In genomic region chr9:133151041-133151440, GRCh38 we compare ENCODE assay signal across 20 cellular contexts. TPM values are rescaled to one million over a fixed set of nuclear protein-coding genes. Genes with fewer than 3 reads are reported as not detected.
DNase-seq lines count a peak whose midpoint lies in the region; ATAC-seq and TF ChIP-seq lines count a peak whose summit lies in the region.
"Had no signal": no experiment of that assay in that cellular context is flagged by ENCODE, and none has a peak within 500 bp of the region (broad histone marks: within the 10 kb centered on the region; RNA-seq: fewer than 3 reads in every experiment).

No MANE protein-coding gene starts in this region.

- no peaks in the 10 kb centered on the region for H3K9me3 ChIP-seq in vagina
- H3K9me3 ChIP-seq: BE2C, testis had no signal

- H3K27ac Mint-ChIP-seq in natural killer cell (peak overlapping the region; percentile 30 to 58), naive B cell (peak overlapping the region in 5 of 6 donors; percentile 21 to 80 (median 47))
- H3K27ac Mint-ChIP-seq in natural killer cell treated with Interleukin-12 subunit alpha and Interleukin-12 subunit beta and Interleukin-15 and Interleukin-18, amount 100 ng/mL, for 72 hours, result no peak overlapping the region
- H3K27ac Mint-ChIP-seq in activated CD4-positive, alpha-beta memory T cell treated with anti-CD3 and anti-CD28 coated beads for 36 hours, result no peak overlapping the region
- H3K27ac Mint-ChIP-seq: activated T-cell treated with anti-CD3 and anti-CD28 coated beads, Interleukin-2, amount 50 U/mL, for 72 hours had no signal

- H3K4me3 Mint-ChIP-seq in natural killer cell (peak overlapping the region; percentile 47), naive B cell (peak overlapping the region; percentile 35 to 87 (median 57))
- no peak overlapping the region for H3K4me3 Mint-ChIP-seq in natural killer cell treated with Interleukin-12 subunit alpha and Interleukin-12 subunit beta and Interleukin-15 and Interleukin-18, amount 100 ng/mL, for 72 hours
- H3K4me3 Mint-ChIP-seq in activated CD4-positive, alpha-beta memory T cell treated with anti-CD3 and anti-CD28 coated beads for 36 hours, result peak overlapping the region; percentile 10
- H3K4me3 Mint-ChIP-seq: activated T-cell treated with anti-CD3 and anti-CD28 coated beads, Interleukin-2, amount 50 U/mL, for 72 hours had no signal

- no peak for TF ChIP-seq POLR2A in vagina (IDR thresholded peaks at IDR 0.05)

- peaks cover 27% of the 10 kb centered on the region for H3K4me1 ChIP-seq in vagina

- H3K27ac ChIP-seq in vagina, result peak overlapping the region; percentile 45
- H3K27ac ChIP-seq: GM23248, parathyroid adenoma, testis had no signal

- no peaks in the 10 kb centered on the region for H3K36me3 ChIP-seq in vagina
- H3K36me3 ChIP-seq: BE2C had no signal

- no peak overlapping the region for H3K4me3 ChIP-seq in vagina
- H3K4me3 ChIP-seq: GM23248, testis had no signal

- DNase-seq in natural killer cell (no peak), naive B cell (no peak), vagina (ENCODE audit: extremely low spot score in 2 of 2) (no peak), occipital lobe (lab: John Stamatoyannopoulos, UW) (no peak)
- DNase-seq in natural killer cell treated with Interleukin-12 subunit alpha and Interleukin-12 subunit beta and Interleukin-15 and Interleukin-18, amount 100 ng/mL, for 72 hours (ENCODE audit: low spot score), result no peak
- DNase-seq in activated CD4-positive, alpha-beta memory T cell treated with anti-CD3 and anti-CD28 coated beads for 36 hours, result peak; percentile 7
- DNase-seq: activated T-cell treated with anti-CD3 and anti-CD28 coated beads, Interleukin-2, amount 50 U/mL, for 72 hours; BE2C; GM23248; midbrain; NCI-H187 treated with DMSO at 0.1 percent for 48 hours; stimulated activated CD4-positive, alpha-beta T cell treated with anti-CD3 and anti-CD28 coated beads, Interleukin-2, amount 100 ng/mL, for 48 hours; testis had no signal

- intact Hi-C loops in natural killer cell (cut with micrococcal nuclease), result no loop called here
- intact Hi-C loops in activated CD4-positive, alpha-beta memory T cell treated with anti-CD3 and anti-CD28 coated beads for 36 hours (cut with micrococcal nuclease), result no loop called here
- intact Hi-C loops in vagina (cut with DNase I), result no loop called here

- H3K27me3 ChIP-seq in vagina, result no peaks in the 10 kb centered on the region
- H3K27me3 ChIP-seq: BE2C, testis had no signal

- CTCF ChIA-PET in activated CD4-positive, alpha-beta memory T cell treated with anti-CD3 and anti-CD28 coated beads for 36 hours (lab: Charles Lee), result interaction anchor here (0.6 to 10.7 kb wide), 6 partner anchors 9 to 335 kb away, joined by 3 to 552 read pairs (median 7); partner anchors contain the start of gene GTF3C5

- no peak for ATAC-seq in natural killer cell
- no peak for ATAC-seq in natural killer cell treated with Interleukin-12 subunit alpha and Interleukin-12 subunit beta and Interleukin-15 and Interleukin-18, amount 100 ng/mL, for 72 hours
- ATAC-seq in naive B cell (ENCODE audit: low read depth in 2 of 2), result no peak
- no peak for ATAC-seq in HG02852 (IDR thresholded peaks at IDR 0.05; ENCODE audit: unreplicated experiment)
- no peak for ATAC-seq in SK-N-SH treated with all-trans-retinoic acid at 6 μM for 48 hours
- ATAC-seq: activated CD4-positive, CD25-positive, alpha-beta regulatory T cell treated with anti-CD3 and anti-CD28 coated beads, Interleukin-2, amount 50 U/mL, for 24 hours; activated T-cell treated with anti-CD3 and anti-CD28 coated beads, Interleukin-2, amount 50 U/mL, for 72 hours had no signal

- H3K4me1 Mint-ChIP-seq in natural killer cell, result peaks cover 13 to 26% of the 10 kb centered on the region in 2 donors
- peaks cover 13 to 15% of the 10 kb centered on the region in 2 donors for H3K4me1 Mint-ChIP-seq in natural killer cell treated with Interleukin-12 subunit alpha and Interleukin-12 subunit beta and Interleukin-15 and Interleukin-18, amount 100 ng/mL, for 72 hours (ENCODE audit: low read depth in 2 of 2)
- H3K4me1 Mint-ChIP-seq in activated CD4-positive, alpha-beta memory T cell treated with anti-CD3 and anti-CD28 coated beads for 36 hours (ENCODE audit: low read depth), result peaks cover 19% of the 10 kb centered on the region
- peaks cover 28 to 35% (median 30%) of the 10 kb centered on the region in 3 donors for H3K4me1 Mint-ChIP-seq in naive B cell

- no peaks in the 10 kb centered on the region for H3K9me3 Mint-ChIP-seq in natural killer cell
- no peaks in the 10 kb centered on the region for H3K9me3 Mint-ChIP-seq in natural killer cell treated with Interleukin-12 subunit alpha and Interleukin-12 subunit beta and Interleukin-15 and Interleukin-18, amount 100 ng/mL, for 72 hours
- H3K9me3 Mint-ChIP-seq in activated CD4-positive, alpha-beta memory T cell treated with anti-CD3 and anti-CD28 coated beads for 36 hours, result no peaks in the 10 kb centered on the region
- no peaks in the 10 kb centered on the region for H3K9me3 Mint-ChIP-seq in naive B cell
- H3K9me3 Mint-ChIP-seq: activated T-cell treated with anti-CD3 and anti-CD28 coated beads, Interleukin-2, amount 50 U/mL, for 72 hours had no signal

- POLR2A ChIA-PET in activated CD4-positive, alpha-beta memory T cell treated with anti-CD3 and anti-CD28 coated beads for 36 hours (lab: Charles Lee), result no interaction called here

- no peaks in the 10 kb centered on the region for H3K36me3 Mint-ChIP-seq in natural killer cell
- H3K36me3 Mint-ChIP-seq in natural killer cell treated with Interleukin-12 subunit alpha and Interleukin-12 subunit beta and Interleukin-15 and Interleukin-18, amount 100 ng/mL, for 72 hours, result no peaks in the 10 kb centered on the region
- H3K36me3 Mint-ChIP-seq in activated CD4-positive, alpha-beta memory T cell treated with anti-CD3 and anti-CD28 coated beads for 36 hours, result no peaks in the 10 kb centered on the region
- H3K36me3 Mint-ChIP-seq in naive B cell, result peaks cover 0 to 4% of the 10 kb centered on the region in 2 donors

- TF ChIP-seq CTCF in natural killer cell (IDR thresholded peaks at IDR 0.05) (no peak), vagina (IDR thresholded peaks at IDR 0.05) (no peak)

- H3K27me3 Mint-ChIP-seq in natural killer cell (ENCODE audit: low read depth in 2 of 2) (peaks cover 0 to 4% of the 10 kb centered on the region in 2 donors), naive B cell (no peaks in the 10 kb centered on the region)
- no peaks in the 10 kb centered on the region for H3K27me3 Mint-ChIP-seq in natural killer cell treated with Interleukin-12 subunit alpha and Interleukin-12 subunit beta and Interleukin-15 and Interleukin-18, amount 100 ng/mL, for 72 hours
- no peaks in the 10 kb centered on the region for H3K27me3 Mint-ChIP-seq in activated CD4-positive, alpha-beta memory T cell treated with anti-CD3 and anti-CD28 coated beads for 36 hours

TF ChIP-seq in SK-N-SH treated with all-trans-retinoic acid at 6 μM for 48 hours, 23 proteins besides CTCF, POLR2A, EP300 and RAD21 (continues in another document):
- no peak for TF ChIP-seq ZNF8 (CRISPR knock-in tag; IDR thresholded peaks at IDR 0.05)
- no peak for TF ChIP-seq POU6F1 (CRISPR knock-in tag; IDR thresholded peaks at IDR 0.05; ENCODE audit: borderline replicate concordance, low read depth)
- no peak for TF ChIP-seq ZNF70 (CRISPR knock-in tag; IDR thresholded peaks at IDR 0.05)
- TF ChIP-seq, protein P1, sequence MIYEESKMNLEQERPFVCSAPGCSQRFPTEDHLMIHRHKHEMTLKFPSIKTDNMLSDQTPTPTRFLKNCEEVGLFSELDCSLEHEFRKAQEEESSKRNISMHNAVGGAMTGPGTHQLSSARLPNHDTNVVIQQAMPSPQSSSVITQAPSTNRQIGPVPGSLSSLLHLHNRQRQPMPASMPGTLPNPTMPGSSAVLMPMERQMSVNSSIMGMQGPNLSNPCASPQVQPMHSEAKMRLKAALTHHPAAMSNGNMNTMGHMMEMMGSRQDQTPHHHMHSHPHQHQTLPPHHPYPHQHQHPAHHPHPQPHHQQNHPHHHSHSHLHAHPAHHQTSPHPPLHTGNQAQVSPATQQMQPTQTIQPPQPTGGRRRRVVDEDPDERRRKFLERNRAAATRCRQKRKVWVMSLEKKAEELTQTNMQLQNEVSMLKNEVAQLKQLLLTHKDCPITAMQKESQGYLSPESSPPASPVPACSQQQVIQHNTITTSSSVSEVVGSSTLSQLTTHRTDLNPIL (CRISPR knock-in tag; IDR thresholded peaks at IDR 0.05; ENCODE audit: low read depth), result no peak
- TF ChIP-seq RARB (CRISPR knock-in tag; IDR thresholded peaks at IDR 0.05), result no peak

RNA-seq across cellular contexts. Expression of gene GBGT1, which starts 12.7 kb away (rescaled TPM):
- total RNA-seq in natural killer cell (1 to 10 TPM; 1.4 to 2.2 (median 1.7) TPM), vagina (27.0 TPM), occipital lobe (8.1 TPM)
- 1 to 10 TPM; 4.1 to 7.2 TPM for total RNA-seq in natural killer cell treated with Interleukin-12 subunit alpha and Interleukin-12 subunit beta and Interleukin-15 and Interleukin-18, amount 100 ng/mL, for 72 hours
- total RNA-seq in activated CD4-positive, alpha-beta memory T cell treated with anti-CD3 and anti-CD28 coated beads for 36 hours, result 1 to 10 TPM; 3.2 to 3.6 TPM
- 1 to 10 TPM in 5 of 6 donors, under 1 TPM in 1; 0.96 to 4.0 (median 2.4) TPM for polyA plus RNA-seq in naive B cell (ENCODE audit: low read depth in 6 of 6)

RNA-seq across cellular contexts. Expression of gene RALGDS, which starts 30.0 kb away (rescaled TPM):
- 100 to 1,000 TPM; 206 to 250 (median 208) TPM for total RNA-seq in natural killer cell
- 100 to 1,000 TPM; 138 to 159 TPM for total RNA-seq in natural killer cell treated with Interleukin-12 subunit alpha and Interleukin-12 subunit beta and Interleukin-15 and Interleukin-18, amount 100 ng/mL, for 72 hours
- total RNA-seq in activated CD4-positive, alpha-beta memory T cell treated with anti-CD3 and anti-CD28 coated beads for 36 hours, result 10 to 100 TPM; 65.4 TPM
- polyA plus RNA-seq in naive B cell (ENCODE audit: low read depth in 6 of 6), result 10 to 100 TPM in 2 of 6 donors, 1 to 10 TPM in 4; 5.5 to 17.5 (median 8.7) TPM
- 85.0 TPM for total RNA-seq in vagina
- total RNA-seq in occipital lobe, result 95.8 TPM

RNA-seq across cellular contexts. Expression of gene OBP2B, which starts 58.0 kb away (rescaled TPM):
- total RNA-seq in natural killer cell (not detected), vagina (not detected), occipital lobe (not detected)
- not detected for total RNA-seq in natural killer cell treated with Interleukin-12 subunit alpha and Interleukin-12 subunit beta and Interleukin-15 and Interleukin-18, amount 100 ng/mL, for 72 hours
- not detected for total RNA-seq in activated CD4-positive, alpha-beta memory T cell treated with anti-CD3 and anti-CD28 coated beads for 36 hours
- polyA plus RNA-seq in naive B cell (ENCODE audit: low read depth in 6 of 6), result not detected
- total RNA-seq: activated T-cell treated with anti-CD3 and anti-CD28 coated beads, Interleukin-2, amount 50 U/mL, for 72 hours; aorta; chondrocyte; GM23248; T-helper 2 cell treated with Interferon-gamma antibody and Interleukin-4, amounts not matched to agents 100 ng/mL and 5 ng/mL, for 36 hours had no signal
- polyA plus RNA-seq: aorta, GM23248 had no signal

Comparison
In these comparisons a context has a peak if more than half of its experiments do, and no peak if none do; other contexts are left out.
1. H3K27ac Mint-ChIP-seq: peak in natural killer cell (2 of 2) and naive B cell (5 of 6); none in natural killer cell treated with Interleukin-12 subunit alpha and Interleukin-12 subunit beta and Interleukin-15 and Interleukin-18, amount 100 ng/mL, for 72 hours (0 of 2) and activated CD4-positive, alpha-beta memory T cell treated with anti-CD3 and anti-CD28 coated beads for 36 hours (single experiment).